In genomic region chr5:103244398-103244797, GRCh38 we compare ENCODE assay signal across 17 cellular contexts.
"Had no signal": no experiment of that assay in that cellular context is flagged by ENCODE, and none has a peak within 500 bp of the region (broad histone marks: within the 10 kb centered on the region; RNA-seq: fewer than 3 reads in every experiment).

No MANE protein-coding gene starts in this region.

- H3K27me3 ChIP-seq: right atrium auricular region, tibial nerve had no signal

- H3K27ac ChIP-seq: right atrium auricular region, skin epidermis, tibial nerve, VCaP had no signal

- H3K4me3 Mint-ChIP-seq: activated naive CD4-positive, alpha-beta T cell treated with anti-CD3 and anti-CD28 coated beads for 36 hours; activated naive CD8-positive, alpha-beta T cell treated with anti-CD3 and anti-CD28 coated beads, Interleukin-2, amount 50 U/mL, for 24 hours; naive thymus-derived CD8-positive, alpha-beta T cell had no signal

- H3K4me1 ChIP-seq: right atrium auricular region, tibial nerve had no signal

- ATAC-seq: activated naive CD8-positive, alpha-beta T cell treated with anti-CD3 and anti-CD28 coated beads, Interleukin-2, amount 50 U/mL, for 24 hours; left lobe of liver; mucosa of descending colon; naive thymus-derived CD8-positive, alpha-beta T cell had no signal

- DNase-seq: activated CD4-positive, alpha-beta T cell treated with anti-CD3 and anti-CD28 coated beads, Interleukin-2, amount 50 U/mL, for 48 hours; activated naive CD4-positive, alpha-beta T cell treated with anti-CD3 and anti-CD28 coated beads for 36 hours; activated naive CD8-positive, alpha-beta T cell treated with anti-CD3 and anti-CD28 coated beads, Interleukin-2, amount 50 U/mL, for 24 hours; aorta; hippocampal formation; mammary epithelial cell; mucosa of descending colon; naive thymus-derived CD8-positive, alpha-beta T cell; nucleus accumbens; stimulated activated CD4-positive, alpha-beta T cell treated with anti-CD3 and anti-CD28 coated beads, Interleukin-4, amount 100 ng/mL, for 24 hours; stimulated activated naive CD4-positive, alpha-beta T cell had no signal

- H3K36me3 ChIP-seq: right atrium auricular region, tibial nerve had no signal

- H3K27ac Mint-ChIP-seq: activated naive CD4-positive, alpha-beta T cell treated with anti-CD3 and anti-CD28 coated beads for 36 hours; activated naive CD8-positive, alpha-beta T cell treated with anti-CD3 and anti-CD28 coated beads, Interleukin-2, amount 50 U/mL, for 24 hours; activated T-helper 2 cell treated with anti-CD3 and anti-CD28 coated beads, Interferon-gamma antibody, Interleukin-2, Interleukin-4, amounts not matched to agents 10 μg/mL and 5 μg/mL and 100 μg/mL, durations not matched to agents 14 hours and 24 hours and 36 hours; naive thymus-derived CD8-positive, alpha-beta T cell had no signal

- H3K4me3 ChIP-seq: mucosa of descending colon, right atrium auricular region, skin epidermis, tibial nerve had no signal
